ENCODE assay signal across 18 cellular contexts in the genomic region with DNA sequence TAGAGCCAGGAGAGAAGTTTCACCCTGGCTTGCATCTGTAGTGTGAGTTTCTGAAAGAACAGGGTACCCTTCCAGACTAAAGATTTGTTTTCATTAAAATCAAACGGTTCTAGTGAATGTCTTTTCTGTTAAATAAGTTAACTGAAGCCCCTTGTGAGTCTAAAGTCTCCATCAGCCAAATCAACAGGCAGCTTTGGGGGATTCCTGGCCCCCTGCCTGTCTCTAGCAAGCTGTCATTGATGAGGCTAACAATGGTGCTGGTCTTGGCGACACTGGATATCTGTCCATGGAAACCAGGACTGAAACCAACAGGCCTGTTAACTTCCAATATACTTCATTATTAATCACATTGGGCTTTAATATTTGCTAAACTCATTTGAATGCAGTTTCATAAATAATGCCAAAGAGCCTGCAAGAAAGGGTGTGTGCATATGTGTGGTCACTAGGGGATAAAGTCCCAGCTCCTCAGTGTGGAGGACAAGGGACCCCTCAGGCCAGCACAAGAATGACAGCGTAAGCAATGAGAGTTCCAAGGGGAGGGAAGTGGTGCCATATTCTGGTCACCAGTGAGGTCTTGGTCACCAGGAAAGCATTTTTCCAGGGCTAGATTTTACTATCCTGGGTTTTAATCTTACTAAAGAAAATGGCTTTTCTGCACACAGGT. TPM values are rescaled to one million over a fixed set of nuclear protein-coding genes. Genes with fewer than 3 reads are reported as not detected.
DNase-seq lines count a peak whose midpoint lies in the region; ATAC-seq, FAIRE-seq and TF ChIP-seq lines count a peak whose summit lies in the region.
"Had no signal": no experiment of that assay in that cellular context is flagged by ENCODE, and none has a peak within 500 bp of the region (broad histone marks: within the 10 kb centered on the region; RNA-seq: fewer than 3 reads in every experiment).

No MANE protein-coding gene starts in this region.

- FAIRE-seq in A549 (lab: Jason Lieb, UNC) (no peak), K562 (lab: Jason Lieb, UNC) (peak; percentile 37)
- FAIRE-seq: A204.1 had no signal

- H3K36me3 ChIP-seq in BLaER1 treated with 17β-estradiol and CSF1 and Interleukin-3, amounts not matched to agents 10 nM and 100 nM: no peaks in the 10 kb centered on the region
- no peaks in the 10 kb centered on the region for H3K36me3 ChIP-seq in K562 (ENCODE audit: control insufficient read depth, insufficient read depth, low read length)

- H3K27ac ChIP-seq in A549 (no peak overlapping the region), K562 (ENCODE audit: extremely low read depth, low read depth, low read length) (no peak overlapping the region; the same call in 2 of the 3 replicates)
- no peak overlapping the region for H3K27ac ChIP-seq in BLaER1 treated with 17β-estradiol and CSF1 and Interleukin-3, amounts not matched to agents 10 nM and 100 nM
- H3K27ac ChIP-seq: GM23248 had no signal

- no peak overlapping the region for H3K4me2 ChIP-seq in A549
- H3K4me2 ChIP-seq in BLaER1 treated with 17β-estradiol and CSF1 and Interleukin-3, amounts not matched to agents 10 nM and 100 nM: peak overlapping the region in 9 of 11 experiments; percentile 18 to 57 (median 48); a peak in 14 of 22 replicates
- H3K4me2 ChIP-seq in K562 (ENCODE audit: insufficient read depth, low read length): no peak overlapping the region

- DNase-seq in A549 (ENCODE audit: low read depth in 1 of 2, low spot score in 1 of 2): no peak
- DNase-seq in K562 (ENCODE audit: extremely low read depth in 1 of 4, low spot score in 3 of 4): peak in 2 of 4 experiments; percentile 44 to 62
- peak; percentile 49 for DNase-seq in midbrain (lab: John Stamatoyannopoulos, UW)
- DNase-seq in COLO668 (lab: John Stamatoyannopoulos, UW; ENCODE audit: unreplicated experiment): no peak
- no peak for DNase-seq in COR-L47 (lab: John Stamatoyannopoulos, UW)
- no peak for DNase-seq in AG20443 (ENCODE audit: low spot score)
- DNase-seq: Caco-2, GDM1, GM23248, KBM-7, NCI-H1694 treated with DMSO at 0.1 percent for 48 hours, NCI-H510A, NCI-H748 treated with DMSO at 0.1 percent for 48 hours, SHP77 had no signal

- CTCF ChIA-PET in A549 (lab: Yijun Ruan, JAX): interaction anchor here (0.8 to 13.3 kb wide), 4 partner anchors 8 to 229 kb away, joined by 3 to 186 read pairs (median 16); no protein-coding TSS in a partner anchor
- CTCF ChIA-PET in K562 (lab: Yijun Ruan, JAX; ENCODE audit: low intra/inter-chr PET ratio): no interaction called here

- H3K4me1 ChIP-seq in A549 (peaks cover 6% of the 10 kb centered on the region; the same call in 1 of the 3 replicates), K562 (replicated peaks in 1 of 2; ENCODE audit: control insufficient read depth in 2 of 2, insufficient read depth in 2 of 2, low read length in 2 of 2) (peaks cover 21 to 71% of the 10 kb centered on the region in 2 experiments)
- peaks cover 5 to 14% (median 7%) of the 10 kb centered on the region in 10 experiments; a peak in 16 of 20 replicates for H3K4me1 ChIP-seq in BLaER1 treated with 17β-estradiol and CSF1 and Interleukin-3, amounts not matched to agents 10 nM and 100 nM

- TF ChIP-seq CTCF in A549 (IDR thresholded peaks at IDR 0.05) (no peak), K562 (IDR thresholded peaks at IDR 0.05 in 2 of 3, conservative IDR thresholded peaks at IDR 0.05 in 1 of 3; ENCODE audit: insufficient read depth in 2 of 3, low read depth in 1 of 3, low read length in 3 of 3) (peak; percentile 52 to 98 (median 61))

- in situ Hi-C loops in K562 (cut with MboI): no loop called here

- no peaks in the 10 kb centered on the region for H4K20me1 ChIP-seq in BLaER1 treated with 17β-estradiol and CSF1 and Interleukin-3, amounts not matched to agents 10 nM and 100 nM
- no peaks in the 10 kb centered on the region for H4K20me1 ChIP-seq in K562 (replicated peaks; ENCODE audit: control insufficient read depth, insufficient read depth, low read length)

- ATAC-seq in A549: peak; percentile 42 to 54; a peak in 2 of 6 replicates
- peak; percentile 87 for ATAC-seq in K562
- ATAC-seq in GM21447 (IDR thresholded peaks at IDR 0.05; ENCODE audit: unreplicated experiment): no peak

- POLR2A ChIA-PET in A549 (lab: Yijun Ruan, JAX): no interaction called here
- POLR2A ChIA-PET in K562 (lab: Yijun Ruan, JAX): interaction anchor here (0.8 to 3.8 kb wide), 5 partner anchors 8 to 142 kb away, joined by 3 to 34 read pairs (median 4); a partner anchor contains a TSS

- TF ChIP-seq RAD21 in A549 (conservative IDR thresholded peaks at IDR 0.05 in 1 of 2, IDR thresholded peaks at IDR 0.05 in 1 of 2) (no peak), K562 (CRISPR knock-in tag; conservative IDR thresholded peaks at IDR 0.05 in 1 of 2, IDR thresholded peaks at IDR 0.05 in 1 of 2) (no peak)

- H3K9me3 ChIP-seq in A549 (no peaks in the 10 kb centered on the region), K562 (replicated peaks; ENCODE audit: control insufficient read depth, insufficient read depth, low read depth, low read length) (no peaks in the 10 kb centered on the region)
- H3K9me3 ChIP-seq in BLaER1 treated with 17β-estradiol and CSF1 and Interleukin-3, amounts not matched to agents 10 nM and 100 nM (replicated peaks in 1 of 11): no peaks in the 10 kb centered on the region
- H3K9me3 ChIP-seq: Caco-2 had no signal

- no peak for TF ChIP-seq EP300 in A549 (IDR thresholded peaks at IDR 0.05)
- no peak for TF ChIP-seq EP300 in K562 (IDR thresholded peaks at IDR 0.05; ENCODE audit: low read length)

- H2AFZ ChIP-seq in K562 (ENCODE audit: low read depth, low read length): peak overlapping the region; percentile 58
- H2AFZ ChIP-seq: GM23248 had no signal

- TF ChIP-seq POLR2A in A549 (IDR thresholded peaks at IDR 0.05; ENCODE audit: low read length) (no peak), K562 (conservative IDR thresholded peaks at IDR 0.05) (no peak)

- no peaks in the 10 kb centered on the region for H3K9me1 ChIP-seq in K562 (ENCODE audit: control insufficient read depth, insufficient read depth, low read length)

- 64% methylated on average over 3 of the region's 3 CpGs for WGBS in A549 (ENCODE audit: missing lambda C conversion rate)
- 45% methylated on average over 3 of the region's 3 CpGs for WGBS in K562 (ENCODE audit: insufficient coverage, low coverage, missing lambda C conversion rate)

- no TSS peak for BruUV-seq in K562 (replicated peaks; lab: Mats Ljungman, UMichigan)

- intact Hi-C loops in K562 (cut with micrococcal nuclease): no loop called here

- H3K9ac ChIP-seq in BLaER1 treated with 17β-estradiol and CSF1 and Interleukin-3, amounts not matched to agents 10 nM and 100 nM: no peak overlapping the region
- no peak overlapping the region for H3K9ac ChIP-seq in K562 (ENCODE audit: insufficient read depth in 1 of 2, low read depth in 2 of 2, low read length in 2 of 2)
- H3K9ac ChIP-seq: GM23248 had no signal

- H3K4me3 ChIP-seq in A549 (no peak overlapping the region), K562 (no peak overlapping the region)
- no peak overlapping the region for H3K4me3 ChIP-seq in BLaER1 treated with 17β-estradiol and CSF1 and Interleukin-3, amounts not matched to agents 10 nM and 100 nM
- H3K4me3 ChIP-seq: GM23248, SK-N-MC had no signal

- H3K27me3 ChIP-seq in BLaER1 treated with 17β-estradiol and CSF1 and Interleukin-3, amounts not matched to agents 10 nM and 100 nM: no peaks in the 10 kb centered on the region
- H3K27me3 ChIP-seq in K562 (ENCODE audit: control insufficient read depth in 2 of 2, insufficient read depth in 2 of 2, low read length in 2 of 2): no peaks in the 10 kb centered on the region

- H3K79me2 ChIP-seq in K562 (ENCODE audit: control insufficient read depth, insufficient read depth, low read length): no peaks in the 10 kb centered on the region

TF ChIP-seq in A549, 52 proteins besides CTCF, POLR2A, EP300 and RAD21 (continues in another document):
- TF ChIP-seq GATA3 (IDR thresholded peaks at IDR 0.05; ENCODE audit: borderline replicate concordance) (no peak), PHF8 (IDR thresholded peaks at IDR 0.05; ENCODE audit: borderline replicate concordance, low read depth) (no peak), TP53 (CRISPR knock-in tag; IDR thresholded peaks at IDR 0.05) (no peak)

TF ChIP-seq in K562, 482 proteins besides CTCF, POLR2A, EP300 and RAD21 (continues in another document):
- TF ChIP-seq ZNF431 (CRISPR knock-in tag; IDR thresholded peaks at IDR 0.05) (no peak), SPI1 (IDR thresholded peaks at IDR 0.05; ENCODE audit: borderline replicate concordance, low read depth, low read length) (0 out of 2 replicates have a peak, but pooled peaks have one; percentile 46), YY1 (IDR thresholded peaks at IDR 0.05; ENCODE audit: borderline replicate concordance in 1 of 3, control insufficient read depth in 1 of 3, extremely low read depth in 1 of 3, insufficient read depth in 3 of 3, insufficient read length in 1 of 3, insufficient replicate concordance in 2 of 3, low read depth in 1 of 3, low read length in 2 of 3) (peak in 1 of 3 experiments; percentile 40), SMC3 (conservative IDR thresholded peaks at IDR 0.05; ENCODE audit: insufficient read depth, low read depth, low read length) (0 out of 2 replicates have a peak, but pooled peaks have one; percentile 15)

RNA-seq across cellular contexts. Expression of a gene that starts 9.1 kb away (rescaled TPM):
- 1.7 and 2.5 TPM in 2 replicates for polyA plus RNA-seq in A549 (2011; rRNA removed)
- polyA plus RNA-seq in A549 (2012; cell fraction: cytosol; rRNA removed): 0.53 and 1.00 TPM in 2 replicates
- polyA plus RNA-seq in A549 (2012; cell fraction: nucleus; rRNA removed): 0.56 and 1.2 TPM in 2 replicates
- 4.2 to 4.9 TPM (median 4.4 TPM) in 3 replicates for polyA plus RNA-seq in A549 (2017; fragmentation: RNase III; extraction: RNeasy Plus Mini Kit Qiagen cat#74134 plus additional on column Dnase treatment)
- polyA minus RNA-seq in A549 (2011; rRNA and poly(A)+ RNA removed): 1.8 and 2.8 TPM in 2 replicates
- total RNA-seq in K562 (2011; cell fraction: chromatin; rRNA removed; ENCODE audit: low replicate concordance): 15.1 and 19.5 TPM in 2 replicates
- 6.7 and 7.6 TPM in 2 replicates for total RNA-seq in K562 (2011; cell fraction: nucleolus; rRNA removed)
- 11.6 and 19.6 TPM in 2 replicates for total RNA-seq in K562 (2011; cell fraction: nucleoplasm; rRNA removed)
- total RNA-seq in K562 (2014; rRNA removed): 13.4 and 15.2 TPM in 2 replicates
- total RNA-seq in K562 (2014; rRNA removed; fragmentation: Illumina TruSeq; extraction: Trizol): 21.3 and 25.3 TPM in 2 replicates
- 13.6 and 15.6 TPM in 2 replicates for total RNA-seq in K562 (2015; rRNA removed; fragmentation: Illumina TruSeq; extraction: Trizol)
- 21.3 and 22.8 TPM in 2 replicates for total RNA-seq in K562 (2021)
- polyA plus RNA-seq in K562 (2011; rRNA removed): 19.7 and 25.2 TPM in 2 replicates
- polyA plus RNA-seq in K562 (2011; cell fraction: cytosol; rRNA removed): 17.0 TPM in 2 replicates
- polyA plus RNA-seq in K562 (2011; cell fraction: nucleus; rRNA removed): 22.7 and 25.9 TPM in 2 replicates
- 7.3 and 14.1 TPM in 2 replicates for polyA plus RNA-seq in K562 (2012)
- polyA plus RNA-seq in K562 (2014; fragmentation: Illumina TruSeq; extraction: Trizol): 21.9 and 22.0 TPM in 2 replicates
- polyA plus RNA-seq in K562 (2014; fragmentation: Nextera tagmentation; extraction: Ambion mirVana): 10 to 100 TPM; 15.7 to 17.5 TPM
- 12.0 and 12.8 TPM in 2 replicates for polyA plus RNA-seq in K562 (2014; rRNA removed)
- 26.5 and 26.7 TPM in 2 replicates for polyA minus RNA-seq in K562 (2011; rRNA and poly(A)+ RNA removed)
- polyA minus RNA-seq in K562 (2011; cell fraction: cytosol; rRNA and poly(A)+ RNA removed): 17.8 and 18.7 TPM in 2 replicates
- 9.0 and 13.9 TPM in 2 replicates for polyA minus RNA-seq in K562 (2011; cell fraction: nucleus; rRNA and poly(A)+ RNA removed)

Comparison
In these comparisons a context has a peak if more than half of its experiments do, and no peak if none do; other contexts are left out.
1. H3K4me2 ChIP-seq: peak in BLaER1 treated with 17β-estradiol and CSF1 and Interleukin-3, amounts not matched to agents 10 nM and 100 nM (9 of 11); none in A549 (single experiment) and K562 (single experiment).